ENCODE assay signal across 19 cellular contexts in genomic region chr11:17602105-17603001, GRCh38. TPM values are rescaled to one million over a fixed set of nuclear protein-coding genes. Genes with fewer than 3 reads are reported as not detected.
"Had no signal": no experiment of that assay in that cellular context is flagged by ENCODE, and none has a peak within 500 bp of the region (broad histone marks: within the 10 kb centered on the region; RNA-seq: fewer than 3 reads in every experiment).

No MANE protein-coding gene starts in this region.

- DNase-seq: activated CD4-positive, alpha-beta T cell treated with anti-CD3 and anti-CD28 coated beads, Interleukin-2, amount 50 U/mL, for 4 hours; activated CD4-positive, CD25-positive, alpha-beta regulatory T cell treated with anti-CD3 and anti-CD28 coated beads, Interleukin-2, amount 50 U/mL, for 72 hours; activated naive CD4-positive, alpha-beta T cell treated with anti-CD3 and anti-CD28 coated beads, Interleukin-2, amount 50 U/mL, for 16 hours; activated T-cell treated with anti-CD3 and anti-CD28 coated beads, Interleukin-2, amount 50 U/mL, for 1 hour; brain microvascular endothelial cell; central memory CD4-positive, alpha-beta T cell; foreskin melanocyte; kidney; left ventricle myocardium superior; mesenchymal stem cell; naive thymus-derived CD4-positive, alpha-beta T cell; ovary; SK-N-SH; T1000; upper lobe of left lung had no signal

- H3K9me3 ChIP-seq: ovary, SK-N-SH, upper lobe of left lung had no signal

- H3K4me3 ChIP-seq: neural progenitor cell, ovary, upper lobe of left lung had no signal

- ATAC-seq: left ventricle myocardium superior; naive thymus-derived CD4-positive, alpha-beta T cell had no signal

- H3K27ac ChIP-seq: brain microvascular endothelial cell, neural progenitor cell, ovary, upper lobe of left lung had no signal

- H3K27me3 ChIP-seq: brain microvascular endothelial cell, ovary, upper lobe of left lung had no signal

- H3K36me3 ChIP-seq: brain microvascular endothelial cell, neural progenitor cell, ovary, upper lobe of left lung had no signal

- H3K4me1 ChIP-seq: upper lobe of left lung had no signal

RNA-seq across cellular contexts. Expression of gene OTOG, which starts 55.3 kb away (rescaled TPM):
- total RNA-seq: aorta; epithelial cell of proximal tubule; left ventricle myocardium superior; naive thymus-derived CD4-positive, alpha-beta T cell; ovary; pulmonary artery endothelial cell; upper lobe of left lung had no signal
- polyA plus RNA-seq: aorta; naive thymus-derived CD4-positive, alpha-beta T cell; ovary; SK-N-SH had no signal

RNA-seq across cellular contexts. Expression of gene USH1C, which starts 58.1 kb away (rescaled TPM):
- total RNA-seq: aorta; naive thymus-derived CD4-positive, alpha-beta T cell; pulmonary artery endothelial cell had no signal
- polyA plus RNA-seq: naive thymus-derived CD4-positive, alpha-beta T cell; SK-N-SH had no signal
